In genomic region chr12:113724703-113725556, GRCh38 we compare ENCODE assay signal across 18 cellular contexts.
A peak's percentile ranks its signal among the peaks of the same experiment; 100 is the strongest.
DNase-seq lines count a peak whose midpoint lies in the region; ATAC-seq and TF ChIP-seq lines count a peak whose summit lies in the region.
"Had no signal": no experiment of that assay in that cellular context is flagged by ENCODE, and none has a peak within 500 bp of the region (broad histone marks: within the 10 kb centered on the region; RNA-seq: fewer than 3 reads in every experiment).

No MANE protein-coding gene starts in this region.

- H3F3A ChIP-seq in PC-3 (ENCODE audit: low read length, unreplicated experiment): peaks cover 9% of the 10 kb centered on the region

- no peak overlapping the region for H2BK5ac ChIP-seq in mesendoderm (ENCODE audit: low read length)

- no peak overlapping the region for H3K4me2 ChIP-seq in PC-3 (ENCODE audit: low read length)
- H3K4me2 ChIP-seq in mesendoderm (ENCODE audit: low read length): no peak overlapping the region

- CTCF ChIA-PET in PC-3 (lab: Charles Lee): no interaction called here

- POLR2A ChIA-PET in PC-3 (lab: Charles Lee; ENCODE audit: unreplicated experiment): no interaction called here

- no peaks in the 10 kb centered on the region for H3K79me1 ChIP-seq in mesendoderm (ENCODE audit: low read length)

- DNase-seq in NCI-H82 (lab: John Stamatoyannopoulos, UW): peak; percentile 69
- DNase-seq in NCI-H82 treated with DMSO at 0.1 percent for 48 hours (lab: John Stamatoyannopoulos, UW; ENCODE audit: unreplicated experiment): no peak
- peak; percentile 26 for DNase-seq in LNCaP clone FGC (ENCODE audit: low read depth)
- no peak for DNase-seq in PC-3
- DNase-seq in mesenteric fat pad (ENCODE audit: low spot score): peak; percentile 60
- no peak for DNase-seq in mesendoderm
- no peak for DNase-seq in superior temporal gyrus (ENCODE audit: extremely low spot score)
- DNase-seq: activated CD4-positive, alpha-beta T cell treated with anti-CD3 and anti-CD28 coated beads for 4 hours; activated effector memory CD4-positive, alpha-beta T cell treated with Interleukin-2 at 50 U/mL for 16 hours; CD8-positive, alpha-beta T cell; NCI-H1436; NK-92 treated with Interleukin-12 subunit alpha and Interleukin-12 subunit beta, amount 100 ng/mL, for 24 hours; posterior cingulate gyrus; stimulated activated naive CD4-positive, alpha-beta T cell; SW 1271; thyroid gland had no signal

- H3K27ac ChIP-seq in PC-3 (ENCODE audit: low read length): no peak overlapping the region
- H3K27ac ChIP-seq in mesendoderm (ENCODE audit: low read depth, low read length): no peak overlapping the region
- H3K27ac ChIP-seq: dorsolateral prefrontal cortex, thyroid gland had no signal

- ATAC-seq in PC-3: peak; percentile 10; the same call in 1 of the 2 replicates
- no peak for ATAC-seq in HG03135 (IDR thresholded peaks at IDR 0.05; ENCODE audit: unreplicated experiment)
- ATAC-seq: CD8-positive, alpha-beta T cell had no signal

- H3K27me3 ChIP-seq in PC-3 (ENCODE audit: low read length): no peaks in the 10 kb centered on the region
- no peaks in the 10 kb centered on the region for H3K27me3 ChIP-seq in mesendoderm (ENCODE audit: insufficient read depth, low read length, poor library complexity)
- H3K27me3 ChIP-seq: thyroid gland had no signal

- H4K20me1 ChIP-seq in PC-3 (ENCODE audit: low read length): no peaks in the 10 kb centered on the region

- H4K8ac ChIP-seq in mesendoderm (ENCODE audit: low read depth, low read length): no peak overlapping the region

- no peaks in the 10 kb centered on the region for H3K79me2 ChIP-seq in PC-3 (ENCODE audit: low read length)
- no peaks in the 10 kb centered on the region for H3K79me2 ChIP-seq in mesendoderm (ENCODE audit: control insufficient read depth, insufficient read depth, low read length)

- no peaks in the 10 kb centered on the region for H3K9me2 ChIP-seq in PC-3 (replicated peaks; ENCODE audit: low read length)

- no peak overlapping the region for H2BK15ac ChIP-seq in mesendoderm (replicated peaks; ENCODE audit: low read depth)

- TF ChIP-seq CTCF in LNCaP clone FGC (IDR thresholded peaks at IDR 0.05; ENCODE audit: control insufficient read depth, extremely low read depth, insufficient read depth): no peak
- no peak for TF ChIP-seq CTCF in PC-3 (conservative IDR thresholded peaks at IDR 0.05; ENCODE audit: low read depth, low read length)

- no peak overlapping the region for H3K9ac ChIP-seq in PC-3 (ENCODE audit: low read length)
- no peak overlapping the region for H3K9ac ChIP-seq in mesendoderm (ENCODE audit: low read length)

- no peaks in the 10 kb centered on the region for H3K36me3 ChIP-seq in PC-3 (ENCODE audit: low read depth, low read length)
- no peaks in the 10 kb centered on the region for H3K36me3 ChIP-seq in mesendoderm (ENCODE audit: control insufficient read depth, insufficient read depth, low read length)
- H3K36me3 ChIP-seq: thyroid gland had no signal

- intact Hi-C loops in PC-3 (cut with micrococcal nuclease): loop anchor here (5.0 kb wide), 1 partner anchor 42 kb away; no protein-coding TSS in a partner anchor

- H3K4ac ChIP-seq in mesendoderm (ENCODE audit: low read depth, low read length): no peak overlapping the region

- H3K23ac ChIP-seq in mesendoderm (ENCODE audit: low read length): no peak overlapping the region

- H3K4me1 ChIP-seq in PC-3 (ENCODE audit: insufficient read depth, low read length): peaks cover 34% of the 10 kb centered on the region
- no peaks in the 10 kb centered on the region for H3K4me1 ChIP-seq in mesendoderm (ENCODE audit: control insufficient read depth, low read depth, low read length)
- H3K4me1 ChIP-seq: thyroid gland had no signal

- no CpG with 5 or more reads among the region's 36 CpGs for WGBS in mesendoderm (ENCODE audit: extremely low coverage, insufficient coverage, low lambda C conversion rate)

- H2AFZ ChIP-seq in PC-3 (ENCODE audit: low read length): no peak overlapping the region

- BruUV-seq in PC-3 (replicated peaks; lab: Mats Ljungman, UMichigan): no TSS peak

- no peak overlapping the region for H3K56ac ChIP-seq in mesendoderm (ENCODE audit: low read length)

- H3K4me3 ChIP-seq in LNCaP clone FGC (ENCODE audit: low read depth, low read length): peak overlapping the region; percentile 25
- no peak overlapping the region for H3K4me3 ChIP-seq in PC-3 (ENCODE audit: low read length)
- no peak overlapping the region for H3K4me3 ChIP-seq in mesendoderm (ENCODE audit: low read length)
- H3K4me3 ChIP-seq: thyroid gland had no signal

- no peaks in the 10 kb centered on the region for H3K9me3 ChIP-seq in PC-3 (ENCODE audit: low read length)
- H3K9me3 ChIP-seq: thyroid gland had no signal

- no peak overlapping the region for H2AK5ac ChIP-seq in mesendoderm (ENCODE audit: low read length)

- no peak overlapping the region for H2BK120ac ChIP-seq in mesendoderm (ENCODE audit: low read depth, low read length)

- no peak overlapping the region for H3K18ac ChIP-seq in mesendoderm (ENCODE audit: low read length)

- H4K5ac ChIP-seq in mesendoderm (ENCODE audit: low read length): no peak overlapping the region

Comparison
In these comparisons a context has a peak if more than half of its experiments do, and no peak if none do; other contexts are left out.
1. DNase-seq: peak in NCI-H82 (single experiment), LNCaP clone FGC (single experiment) and mesenteric fat pad (single experiment); none in NCI-H82 treated with DMSO at 0.1 percent for 48 hours (single experiment), PC-3 (single experiment), mesendoderm (single experiment) and superior temporal gyrus (single experiment).